27 cellular contexts compared by ENCODE assay signal in the genomic region with DNA sequence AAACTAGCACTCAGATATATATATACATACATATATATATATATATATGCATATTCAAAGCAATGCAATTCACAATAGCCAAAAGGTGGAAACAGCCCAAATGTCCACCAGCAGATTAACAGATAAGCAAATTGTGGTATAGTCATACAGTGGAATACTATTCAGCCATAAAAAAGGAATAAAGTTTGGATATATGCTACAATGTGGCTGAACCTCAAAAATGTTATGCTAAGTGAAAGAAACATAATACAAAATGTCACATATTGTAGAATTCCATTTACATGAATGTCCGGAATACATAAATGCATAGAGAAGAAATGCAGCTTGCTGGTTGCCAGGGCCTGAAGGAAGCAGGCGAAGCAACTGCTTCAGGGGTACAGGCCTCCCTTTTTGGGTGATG.
"Had no signal": no experiment of that assay in that cellular context is flagged by ENCODE, and none has a peak within 500 bp of the region (broad histone marks: within the 10 kb centered on the region; RNA-seq: fewer than 3 reads in every experiment).

No MANE protein-coding gene starts in this region.

- H2AFZ ChIP-seq: hepatocyte had no signal

- FAIRE-seq: colon, endometrium, endothelial cell of umbilical vein, frontal cortex had no signal

- H3K36me3 ChIP-seq: colonic mucosa, esophagus muscularis mucosa, esophagus squamous epithelium, gastrocnemius medialis, gastroesophageal sphincter, heart left ventricle, heart right ventricle had no signal

- H3K9me3 ChIP-seq: colonic mucosa, esophagus muscularis mucosa, esophagus squamous epithelium, gastrocnemius medialis, gastroesophageal sphincter had no signal

- H3K27ac ChIP-seq: colonic mucosa, coronary artery, dorsolateral prefrontal cortex, epithelial cell of prostate, esophagus muscularis mucosa, esophagus squamous epithelium, foreskin keratinocyte, gastrocnemius medialis, gastroesophageal sphincter, heart left ventricle, heart right ventricle, hepatocyte had no signal

- H3K4me3 Mint-ChIP-seq: dendritic cell treated with granulocyte-macrophage colony-stimulating factor and Interleukin-4, amounts not matched to agents 40 ng/mL and 50 ng/mL, for 4 days; effector memory CD8-positive, alpha-beta T cell; endodermal cell had no signal

- H3K79me2 ChIP-seq: hepatocyte had no signal

- H3K4me3 ChIP-seq: colonic mucosa, coronary artery, dorsolateral prefrontal cortex, esophagus muscularis mucosa, esophagus squamous epithelium, gastrocnemius medialis, gastroesophageal sphincter, heart left ventricle, heart right ventricle, hepatocyte had no signal

- DNase-seq: colonic mucosa; cortex of kidney; dermis blood vessel endothelial cell; dorsolateral prefrontal cortex; effector CD4-positive, alpha-beta T cell; effector CD8-positive, alpha-beta T cell; effector memory CD4-positive, alpha-beta T cell; effector memory CD8-positive, alpha-beta T cell; endodermal cell; erythroblast; esophagus squamous epithelium; foreskin keratinocyte; foreskin melanocyte; gastrocnemius medialis; heart left ventricle; heart right ventricle had no signal

- H3K27me3 ChIP-seq: colonic mucosa, dorsolateral prefrontal cortex, esophagus muscularis mucosa, esophagus squamous epithelium, foreskin keratinocyte, gastrocnemius medialis, gastroesophageal sphincter, heart left ventricle, heart right ventricle, hepatocyte had no signal

- H3K4me2 ChIP-seq: hepatocyte had no signal

- ATAC-seq: effector memory CD8-positive, alpha-beta T cell; esophagus mucosa; foreskin keratinocyte; gastrocnemius medialis; gastroesophageal sphincter; heart left ventricle; heart right ventricle had no signal

- H3K27me3 Mint-ChIP-seq: dendritic cell treated with granulocyte-macrophage colony-stimulating factor and Interleukin-4, amounts not matched to agents 40 ng/mL and 50 ng/mL, for 4 days; effector memory CD8-positive, alpha-beta T cell had no signal

- H3K27ac Mint-ChIP-seq: dendritic cell treated with granulocyte-macrophage colony-stimulating factor and Interleukin-4, amounts not matched to agents 40 ng/mL and 50 ng/mL, for 4 days; effector memory CD8-positive, alpha-beta T cell; endodermal cell had no signal

- H3K4me1 ChIP-seq: colonic mucosa, esophagus muscularis mucosa, esophagus squamous epithelium, foreskin keratinocyte, gastrocnemius medialis, gastroesophageal sphincter, heart left ventricle, heart right ventricle had no signal

- H3K9me3 Mint-ChIP-seq: dendritic cell treated with granulocyte-macrophage colony-stimulating factor and Interleukin-4, amounts not matched to agents 40 ng/mL and 50 ng/mL, for 4 days had no signal
